Comparison of ENCODE assay signal across 18 cellular contexts in genomic region chr14:56659361-56659760, GRCh38.
"Had no signal": no experiment of that assay in that cellular context is flagged by ENCODE, and none has a peak within 500 bp of the region (broad histone marks: within the 10 kb centered on the region; RNA-seq: fewer than 3 reads in every experiment).

No MANE protein-coding gene starts in this region.

- DNase-seq: activated CD4-positive, alpha-beta T cell treated with anti-CD3 and anti-CD28 coated beads for 1 hour; activated CD4-positive, alpha-beta T cell treated with anti-CD3 and anti-CD28 coated beads, Interleukin-2, amount 50 U/mL, for 48 hours; activated CD8-positive, alpha-beta memory T cell treated with anti-CD3 and anti-CD28 coated beads, Interleukin-2, amount 10 ng/mL, durations not matched to agents 7 days and 5 days; activated naive CD4-positive, alpha-beta T cell treated with anti-CD3 and anti-CD28 coated beads, Interleukin-2, amount 50 U/mL, for 16 hours; activated T-cell treated with anti-CD3 and anti-CD28 coated beads, Interleukin-2, amount 50 U/mL, for 1 hour; dorsolateral prefrontal cortex; left ventricle myocardium inferior; stimulated activated naive CD8-positive, alpha-beta T cell treated with anti-CD3 and anti-CD28 coated beads, Interleukin-15, Interleukin-2, amounts not matched to agents 100 U/mL and 50 U/mL, for 24 hours; T-cell; T-helper 9 cell; upper lobe of left lung had no signal

- H3K9me3 ChIP-seq: esophagus muscularis mucosa, left ventricle myocardium inferior, mucosa of descending colon, prostate gland, suprapubic skin, upper lobe of left lung had no signal

- H3K36me3 ChIP-seq: cardiac muscle cell, esophagus muscularis mucosa, left ventricle myocardium inferior, prostate gland, suprapubic skin, upper lobe of left lung had no signal

- H3K27ac ChIP-seq: cardiac muscle cell, dorsolateral prefrontal cortex, esophagus muscularis mucosa, left ventricle myocardium inferior, prostate gland, suprapubic skin, upper lobe of left lung had no signal

- H3K27ac Mint-ChIP-seq: activated CD8-positive, alpha-beta memory T cell treated with anti-CD3 and anti-CD28 coated beads, Interleukin-2, amount 10 ng/mL, durations not matched to agents 7 days and 5 days; naive thymus-derived CD8-positive, alpha-beta T cell; T-cell had no signal

- H3K27me3 ChIP-seq: dorsolateral prefrontal cortex, esophagus muscularis mucosa, suprapubic skin, upper lobe of left lung had no signal

- H3K4me1 Mint-ChIP-seq: activated CD8-positive, alpha-beta memory T cell treated with anti-CD3 and anti-CD28 coated beads, Interleukin-2, amount 10 ng/mL, durations not matched to agents 7 days and 5 days; T-cell had no signal

- H3K27me3 Mint-ChIP-seq: activated CD8-positive, alpha-beta memory T cell treated with anti-CD3 and anti-CD28 coated beads, Interleukin-2, amount 10 ng/mL, durations not matched to agents 7 days and 5 days had no signal

- ATAC-seq: activated CD8-positive, alpha-beta memory T cell treated with anti-CD3 and anti-CD28 coated beads, Interleukin-2, amount 10 ng/mL, durations not matched to agents 7 days and 5 days; naive thymus-derived CD8-positive, alpha-beta T cell; sciatic nerve; stimulated activated naive CD8-positive, alpha-beta T cell treated with anti-CD3 and anti-CD28 coated beads, Interleukin-15, Interleukin-2, amounts not matched to agents 100 U/mL and 50 U/mL, for 24 hours; T-cell had no signal

- H3K4me1 ChIP-seq: esophagus muscularis mucosa, prostate gland, suprapubic skin had no signal

- H3K4me3 ChIP-seq: cardiac muscle cell, dorsolateral prefrontal cortex, esophagus muscularis mucosa, left ventricle myocardium inferior, mucosa of descending colon, prostate gland, suprapubic skin, upper lobe of left lung had no signal

- H3K4me3 Mint-ChIP-seq: activated CD8-positive, alpha-beta memory T cell treated with anti-CD3 and anti-CD28 coated beads, Interleukin-2, amount 10 ng/mL, durations not matched to agents 7 days and 5 days; naive thymus-derived CD8-positive, alpha-beta T cell; T-cell had no signal

- H3K36me3 Mint-ChIP-seq: activated CD8-positive, alpha-beta memory T cell treated with anti-CD3 and anti-CD28 coated beads, Interleukin-2, amount 10 ng/mL, durations not matched to agents 7 days and 5 days had no signal

- H3K9me3 Mint-ChIP-seq: T-cell had no signal
